Comparison of ENCODE assay signal across 14 cellular contexts in the genomic region with DNA sequence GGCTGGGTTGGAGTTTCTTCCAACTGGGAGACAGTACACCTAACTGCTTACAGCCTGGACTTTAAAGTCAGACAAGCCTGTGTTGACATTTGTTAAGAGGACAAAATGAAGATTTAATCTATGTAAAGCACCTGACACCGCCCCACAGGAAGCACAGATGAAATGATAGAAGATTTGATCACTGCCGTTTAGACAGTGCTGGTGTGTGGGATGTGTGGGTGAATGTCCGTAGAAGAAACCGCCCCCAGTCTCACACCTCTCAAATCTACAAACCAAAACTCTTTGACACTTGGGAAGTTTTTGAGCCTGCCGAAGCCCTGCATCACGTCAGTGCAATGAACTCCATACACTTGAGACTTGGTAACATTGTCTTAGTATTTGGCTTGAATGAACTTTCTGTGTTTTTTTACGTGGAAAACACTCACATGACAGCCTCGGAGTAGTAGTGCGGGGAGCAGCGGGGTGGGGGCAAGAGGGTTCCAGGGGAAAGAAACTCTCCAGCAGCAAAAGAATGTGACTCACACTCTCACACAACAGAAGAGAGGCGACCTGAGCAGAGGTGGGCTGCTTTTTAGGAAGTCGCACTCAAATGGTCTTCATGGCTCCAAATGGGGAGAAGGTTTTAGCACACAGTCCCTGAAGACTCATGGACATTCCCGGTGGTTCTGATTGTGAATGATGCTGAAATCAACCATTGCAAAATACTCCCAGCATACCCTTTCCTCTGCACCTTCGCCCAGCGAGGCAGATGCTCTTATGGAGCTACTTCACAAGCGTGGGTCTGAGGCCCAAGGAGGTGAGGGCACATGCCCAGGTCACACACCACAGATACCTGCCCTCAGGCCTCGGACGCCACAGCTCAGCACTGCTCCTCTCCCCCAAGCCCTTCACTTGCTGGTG.
DNase-seq lines count a peak whose midpoint lies in the region; ATAC-seq and TF ChIP-seq lines count a peak whose summit lies in the region.
"Had no signal": no experiment of that assay in that cellular context is flagged by ENCODE, and none has a peak within 500 bp of the region (broad histone marks: within the 10 kb centered on the region; RNA-seq: fewer than 3 reads in every experiment).

No MANE protein-coding gene starts in this region.

- no peaks in the 10 kb centered on the region for H3K27me3 ChIP-seq in foreskin keratinocyte
- H3K27me3 ChIP-seq: ovary had no signal

- peaks cover 10% of the 10 kb centered on the region for H3K27me3 Mint-ChIP-seq in activated naive CD4-positive, alpha-beta T cell treated with anti-CD3 and anti-CD28 coated beads, Interleukin-2, amount 10 ng/mL, durations not matched to agents 7 days and 5 days
- H3K27me3 Mint-ChIP-seq in activated CD4-positive, alpha-beta T cell treated with anti-CD3 and anti-CD28 coated beads, Interleukin-2, amount 10 ng/mL, durations not matched to agents 24 days and 14 days: no peaks in the 10 kb centered on the region

- peak overlapping the region; percentile 25 for H3K4me3 Mint-ChIP-seq in activated naive CD4-positive, alpha-beta T cell treated with anti-CD3 and anti-CD28 coated beads, Interleukin-2, amount 10 ng/mL, durations not matched to agents 7 days and 5 days
- peak overlapping the region; percentile 45 for H3K4me3 Mint-ChIP-seq in activated CD4-positive, alpha-beta T cell treated with anti-CD3 and anti-CD28 coated beads, Interleukin-2, amount 10 ng/mL, durations not matched to agents 24 days and 14 days

- H3K36me3 Mint-ChIP-seq in activated naive CD4-positive, alpha-beta T cell treated with anti-CD3 and anti-CD28 coated beads, Interleukin-2, amount 10 ng/mL, durations not matched to agents 7 days and 5 days: no peaks in the 10 kb centered on the region
- H3K36me3 Mint-ChIP-seq in activated CD4-positive, alpha-beta T cell treated with anti-CD3 and anti-CD28 coated beads, Interleukin-2, amount 10 ng/mL, durations not matched to agents 24 days and 14 days (ENCODE audit: low read depth): no peaks in the 10 kb centered on the region

- intact Hi-C loops in activated CD4-positive, alpha-beta T cell treated with anti-CD3 and anti-CD28 coated beads, Interleukin-2, amount 10 ng/mL, durations not matched to agents 24 days and 14 days (cut with micrococcal nuclease): loop anchor here (1.0 kb wide), 1 partner anchor 10 kb away; no protein-coding TSS in a partner anchor

- no peak for ATAC-seq in foreskin keratinocyte
- no peak for ATAC-seq in GM21423 (IDR thresholded peaks at IDR 0.05; ENCODE audit: unreplicated experiment)

- H3K27ac ChIP-seq in foreskin keratinocyte: peak overlapping the region; percentile 97
- H3K27ac ChIP-seq: ovary had no signal

- no peak for TF ChIP-seq CTCF in foreskin keratinocyte (conservative IDR thresholded peaks at IDR 0.05)

- CTCF ChIA-PET in activated naive CD4-positive, alpha-beta T cell treated with anti-CD3 and anti-CD28 coated beads, Interleukin-2, amount 10 ng/mL, durations not matched to agents 7 days and 5 days (lab: Charles Lee): no interaction called here

- H3K9me3 Mint-ChIP-seq in activated naive CD4-positive, alpha-beta T cell treated with anti-CD3 and anti-CD28 coated beads, Interleukin-2, amount 10 ng/mL, durations not matched to agents 7 days and 5 days: no peaks in the 10 kb centered on the region
- H3K9me3 Mint-ChIP-seq in activated CD4-positive, alpha-beta T cell treated with anti-CD3 and anti-CD28 coated beads, Interleukin-2, amount 10 ng/mL, durations not matched to agents 24 days and 14 days: no peaks in the 10 kb centered on the region

- H3K27ac Mint-ChIP-seq in activated naive CD4-positive, alpha-beta T cell treated with anti-CD3 and anti-CD28 coated beads, Interleukin-2, amount 10 ng/mL, durations not matched to agents 7 days and 5 days: peak overlapping the region; percentile 74
- no peak overlapping the region for H3K27ac Mint-ChIP-seq in activated CD4-positive, alpha-beta T cell treated with anti-CD3 and anti-CD28 coated beads, Interleukin-2, amount 10 ng/mL, durations not matched to agents 24 days and 14 days

- peaks cover 57% of the 10 kb centered on the region for H3K4me1 ChIP-seq in foreskin keratinocyte

- H3K4me1 Mint-ChIP-seq in activated naive CD4-positive, alpha-beta T cell treated with anti-CD3 and anti-CD28 coated beads, Interleukin-2, amount 10 ng/mL, durations not matched to agents 7 days and 5 days: peaks cover 23% of the 10 kb centered on the region
- H3K4me1 Mint-ChIP-seq in activated CD4-positive, alpha-beta T cell treated with anti-CD3 and anti-CD28 coated beads, Interleukin-2, amount 10 ng/mL, durations not matched to agents 24 days and 14 days: peaks cover 24% of the 10 kb centered on the region

- DNase-seq in activated naive CD4-positive, alpha-beta T cell treated with anti-CD3 and anti-CD28 coated beads, Interleukin-2, amount 10 ng/mL, durations not matched to agents 7 days and 5 days: peak; percentile 52
- DNase-seq in activated naive CD4-positive, alpha-beta T cell (lab: John Stamatoyannopoulos, UW): no peak
- DNase-seq in activated CD4-positive, alpha-beta T cell treated with anti-CD3 and anti-CD28 coated beads, Interleukin-2, amount 10 ng/mL, durations not matched to agents 24 days and 14 days: peak; percentile 79
- DNase-seq in foreskin keratinocyte (no peak), cerebellar nuclear complex (lab: John Stamatoyannopoulos, UW) (no peak), hypothalamus (lab: John Stamatoyannopoulos, UW) (no peak)
- peak; percentile 20 to 22 for DNase-seq in stimulated activated CD8-positive, alpha-beta memory T cell treated with anti-CD3 and anti-CD28 coated beads, Interleukin-7, amount 100 ng/mL, for 4 hours (ENCODE audit: low read depth in 2 of 2)
- DNase-seq: Karpas-422, mesenchymal stem cell, NCI-H2029 treated with DMSO at 0.1 percent for 48 hours, NCI-H748 treated with DMSO at 0.1 percent for 48 hours, ovary, Right ventricle myocardium superior had no signal

Comparison
In these comparisons a context has a peak if more than half of its experiments do, and no peak if none do; other contexts are left out.
1. DNase-seq: peak in activated naive CD4-positive, alpha-beta T cell treated with anti-CD3 and anti-CD28 coated beads, Interleukin-2, amount 10 ng/mL, durations not matched to agents 7 days and 5 days (single experiment), activated CD4-positive, alpha-beta T cell treated with anti-CD3 and anti-CD28 coated beads, Interleukin-2, amount 10 ng/mL, durations not matched to agents 24 days and 14 days (single experiment) and stimulated activated CD8-positive, alpha-beta memory T cell treated with anti-CD3 and anti-CD28 coated beads, Interleukin-7, amount 100 ng/mL, for 4 hours (2 of 2); none in activated naive CD4-positive, alpha-beta T cell (0 of 4), foreskin keratinocyte (0 of 2), cerebellar nuclear complex (0 of 2) and hypothalamus (0 of 51).